ENCODE assay signal across 8 cellular contexts in the genomic region with DNA sequence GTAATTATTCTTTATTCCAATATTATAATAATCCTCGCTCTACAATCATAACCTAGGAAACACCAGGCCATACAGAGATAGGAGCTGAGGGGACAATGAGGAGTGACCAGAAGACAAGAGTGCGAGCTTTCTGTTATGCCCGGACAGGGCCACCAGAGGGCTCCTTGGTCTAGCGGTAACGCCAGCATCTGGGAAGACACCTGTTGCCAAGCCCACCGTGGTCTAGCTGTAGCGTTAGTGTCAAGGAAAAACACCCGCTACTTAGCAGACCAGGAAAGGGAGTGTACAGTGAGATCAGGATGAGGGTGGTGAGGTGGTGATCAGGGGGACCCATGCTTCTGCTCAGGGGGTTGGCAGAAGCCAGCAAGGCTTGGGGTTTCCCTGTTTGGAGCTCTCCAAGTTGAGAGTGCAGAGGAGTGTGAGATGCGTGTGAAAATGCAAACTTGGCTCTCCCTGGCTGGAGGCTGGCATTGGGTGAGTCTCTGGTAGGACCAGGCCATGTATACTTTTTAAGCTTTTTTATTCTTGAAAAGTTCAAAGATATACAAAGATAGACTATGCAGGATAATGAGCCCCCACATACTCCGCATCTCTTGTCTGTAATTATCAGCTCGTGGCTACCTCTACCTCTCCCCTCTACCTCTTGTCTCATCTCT. TPM values are rescaled to one million over a fixed set of nuclear protein-coding genes. Genes with fewer than 3 reads are reported as not detected.
DNase-seq lines count a peak whose midpoint lies in the region; ATAC-seq and TF ChIP-seq lines count a peak whose summit lies in the region.
"Not testable (repeated sequence)": the region's sequence is repeated elsewhere in the genome, so short reads cannot be mapped to it uniquely, and the experiment has no call there.

No MANE protein-coding gene starts in this region.

- H3K4me3 Mint-ChIP-seq in GM23338, result peak overlapping the region; percentile 48; the same call in 1 of the 3 replicates
- peak overlapping the region in 1 of 3 donors; percentile 20 for H3K4me3 Mint-ChIP-seq in T-cell
- H3K4me3 Mint-ChIP-seq in activated T-helper 2 cell treated with anti-CD3 and anti-CD28 coated beads, Interferon-gamma antibody, Interleukin-2, Interleukin-4, amounts not matched to agents 10 μg/mL and 5 μg/mL and 100 μg/mL, durations not matched to agents 14 hours and 24 hours and 36 hours (ENCODE audit: low read depth); dendritic cell treated with granulocyte-macrophage colony-stimulating factor and Interleukin-4, amounts not matched to agents 40 ng/mL and 50 ng/mL, for 4 days: not testable (repeated sequence)

- POLR2A ChIA-PET in T-cell (lab: Charles Lee), result not testable (repeated sequence)

- peak; percentile 55 for TF ChIP-seq RAD21 in neural cell (conservative IDR thresholded peaks at IDR 0.05)

- not testable (repeated sequence) for H3F3A ChIP-seq in GM23338 (replicated peaks; ENCODE audit: low read depth); neural cell (ENCODE audit: insufficient read depth, low read length, poor library complexity, severe bottlenecking)

- H3K4me3 ChIP-seq in GM23338; left ventricle myocardium inferior; neural cell (ENCODE audit: low read length): not testable (repeated sequence)

- not testable (repeated sequence) for H3K27ac ChIP-seq in 22Rv1; GM23338 (ENCODE audit: low read depth); left ventricle myocardium inferior (replicated peaks); neural cell (ENCODE audit: low read length)

- H3K9me3 Mint-ChIP-seq in GM23338; T-cell; activated T-helper 2 cell treated with anti-CD3 and anti-CD28 coated beads, Interferon-gamma antibody, Interleukin-2, Interleukin-4, amounts not matched to agents 10 μg/mL and 5 μg/mL and 100 μg/mL, durations not matched to agents 14 hours and 24 hours and 36 hours; dendritic cell treated with granulocyte-macrophage colony-stimulating factor and Interleukin-4, amounts not matched to agents 40 ng/mL and 50 ng/mL, for 4 days: not testable (repeated sequence)

- CTCF ChIA-PET in T-cell (lab: Charles Lee), result not testable (repeated sequence)

- H3K27ac Mint-ChIP-seq in GM23338; activated T-helper 2 cell treated with anti-CD3 and anti-CD28 coated beads, Interferon-gamma antibody, Interleukin-2, Interleukin-4, amounts not matched to agents 10 μg/mL and 5 μg/mL and 100 μg/mL, durations not matched to agents 14 hours and 24 hours and 36 hours: not testable (repeated sequence)
- peak overlapping the region; percentile 39 to 65 for H3K27ac Mint-ChIP-seq in T-cell
- H3K27ac Mint-ChIP-seq in dendritic cell treated with granulocyte-macrophage colony-stimulating factor and Interleukin-4, amounts not matched to agents 40 ng/mL and 50 ng/mL, for 4 days, result peak overlapping the region; percentile 50

- H3K27me3 Mint-ChIP-seq in GM23338 (ENCODE audit: insufficient read depth, low read depth, poor library complexity); T-cell; activated T-helper 2 cell treated with anti-CD3 and anti-CD28 coated beads, Interferon-gamma antibody, Interleukin-2, Interleukin-4, amounts not matched to agents 10 μg/mL and 5 μg/mL and 100 μg/mL, durations not matched to agents 14 hours and 24 hours and 36 hours (ENCODE audit: low read depth); dendritic cell treated with granulocyte-macrophage colony-stimulating factor and Interleukin-4, amounts not matched to agents 40 ng/mL and 50 ng/mL, for 4 days: not testable (repeated sequence)

- not testable (repeated sequence) for H3K36me3 Mint-ChIP-seq in GM23338 (ENCODE audit: low read depth); T-cell; activated T-helper 2 cell treated with anti-CD3 and anti-CD28 coated beads, Interferon-gamma antibody, Interleukin-2, Interleukin-4, amounts not matched to agents 10 μg/mL and 5 μg/mL and 100 μg/mL, durations not matched to agents 14 hours and 24 hours and 36 hours (ENCODE audit: low read depth); dendritic cell treated with granulocyte-macrophage colony-stimulating factor and Interleukin-4, amounts not matched to agents 40 ng/mL and 50 ng/mL, for 4 days (ENCODE audit: low read depth)

- H2AFZ ChIP-seq in GM23338; neural cell (ENCODE audit: low read depth, low read length): not testable (repeated sequence)

- H4K20me1 ChIP-seq in GM23338 (replicated peaks; ENCODE audit: insufficient read depth); neural cell (ENCODE audit: insufficient read depth): not testable (repeated sequence)

- TF ChIP-seq CTCF in 22Rv1 (IDR thresholded peaks at IDR 0.05) (peak; percentile 91), GM23338 (conservative IDR thresholded peaks at IDR 0.05; ENCODE audit: low read depth in 2 of 2) (peak; percentile 55 to 67), left ventricle myocardium inferior (IDR thresholded peaks at IDR 0.05; ENCODE audit: borderline replicate concordance) (peak; percentile 59), neural cell (IDR thresholded peaks at IDR 0.05; ENCODE audit: poor library complexity, severe bottlenecking) (peak; percentile 63)

- not testable (repeated sequence) for H3K36me3 ChIP-seq in GM23338 (ENCODE audit: insufficient read depth); left ventricle myocardium inferior; neural cell (ENCODE audit: insufficient read depth, low read length)

- H3K27me3 ChIP-seq in GM23338 (ENCODE audit: insufficient read depth); left ventricle myocardium inferior (ENCODE audit: low read depth); neural cell (ENCODE audit: insufficient read depth, low read depth, low read length): not testable (repeated sequence)

- TF ChIP-seq EP300 in neural cell (conservative IDR thresholded peaks at IDR 0.05; ENCODE audit: poor library complexity, severe bottlenecking), result not testable (repeated sequence)

- H3K4me1 Mint-ChIP-seq in GM23338; T-cell; activated T-helper 2 cell treated with anti-CD3 and anti-CD28 coated beads, Interferon-gamma antibody, Interleukin-2, Interleukin-4, amounts not matched to agents 10 μg/mL and 5 μg/mL and 100 μg/mL, durations not matched to agents 14 hours and 24 hours and 36 hours (ENCODE audit: low read depth); dendritic cell treated with granulocyte-macrophage colony-stimulating factor and Interleukin-4, amounts not matched to agents 40 ng/mL and 50 ng/mL, for 4 days (ENCODE audit: low read depth): not testable (repeated sequence)

- not testable (repeated sequence) for H3K4me2 ChIP-seq in GM23338; neural cell (ENCODE audit: low read length)

- intact Hi-C loops in activated T-helper 2 cell treated with anti-CD3 and anti-CD28 coated beads, Interferon-gamma antibody, Interleukin-2, Interleukin-4, amounts not matched to agents 10 μg/mL and 5 μg/mL and 100 μg/mL, durations not matched to agents 14 hours and 24 hours and 36 hours (cut with micrococcal nuclease); dendritic cell treated with granulocyte-macrophage colony-stimulating factor and Interleukin-4, amounts not matched to agents 40 ng/mL and 50 ng/mL, for 4 days (cut with micrococcal nuclease); left ventricle myocardium inferior (cut with micrococcal nuclease): not testable (repeated sequence)

- not testable (repeated sequence) for H3K79me2 ChIP-seq in GM23338 (replicated peaks; ENCODE audit: insufficient read depth); neural cell (replicated peaks; ENCODE audit: insufficient read depth, low read length)

- H3K9ac ChIP-seq in neural cell (ENCODE audit: low read length), result not testable (repeated sequence)

- peak; percentile 21 for ATAC-seq in GM23338
- not testable (repeated sequence) for ATAC-seq in T-cell (replicated peaks in 1 of 4)

- not testable (repeated sequence) for DNase-seq in GM23338 (ENCODE audit: low spot score)
- DNase-seq in T-cell (peak in 5 of 34 experiments; percentile 13 to 32 (median 15)), left ventricle myocardium inferior (peak; percentile 57)
- DNase-seq in activated T-helper 2 cell treated with anti-CD3 and anti-CD28 coated beads, Interferon-gamma antibody, Interleukin-2, Interleukin-4, amounts not matched to agents 10 μg/mL and 5 μg/mL and 100 μg/mL, durations not matched to agents 14 hours and 24 hours and 36 hours (ENCODE audit: low spot score), result peak; percentile 23
- peak; percentile 61 for DNase-seq in stimulated activated CD8-positive, alpha-beta memory T cell treated with anti-CD3 and anti-CD28 coated beads, Interleukin-4, amount 100 ng/mL, for 48 hours

- not testable (repeated sequence) for H3K9me3 ChIP-seq in left ventricle myocardium inferior (replicated peaks); neural cell (ENCODE audit: low read length)

- H3K4me1 ChIP-seq in GM23338 (ENCODE audit: insufficient read depth); left ventricle myocardium inferior: not testable (repeated sequence)

- not testable (repeated sequence) for H3K9me2 ChIP-seq in GM23338 (ENCODE audit: insufficient read depth); neural cell (ENCODE audit: insufficient read depth, low read length)

RNA-seq across cellular contexts. Expression of a gene that starts 1.4 kb away (rescaled TPM):
- 32.2 and 39.0 TPM in 2 replicates for total RNA-seq in GM23338 (2014; rRNA removed; shearing (Covaris generic))
- polyA plus RNA-seq in GM23338 (2016; fragmentation: Nextera tagmentation; extraction: Ambion mirVana) (167 and 190 TPM in 2 replicates), neural cell (42.6 and 52.9 TPM in 2 replicates)
- total RNA-seq in T-cell (10 to 100 TPM; 35.2 to 53.7 (median 42.3) TPM), left ventricle myocardium inferior (55.8 TPM)
- 46.8 and 52.2 TPM in 2 replicates for total RNA-seq in activated T-helper 2 cell treated with anti-CD3 and anti-CD28 coated beads, Interferon-gamma antibody, Interleukin-2, Interleukin-4, amounts not matched to agents 10 μg/mL and 5 μg/mL and 100 μg/mL, durations not matched to agents 14 hours and 24 hours and 36 hours
- polyA minus RNA-seq in neural cell, result 14.4 and 14.6 TPM in 2 replicates

RNA-seq across cellular contexts. Expression of a gene that starts 15.3 kb away (rescaled TPM):
- total RNA-seq in GM23338 (2014; rRNA removed; shearing (Covaris generic)), result 43.3 and 55.2 TPM in 2 replicates
- polyA plus RNA-seq in GM23338 (2016; fragmentation: Nextera tagmentation; extraction: Ambion mirVana), result 24.0 and 28.1 TPM in 2 replicates
- 10 to 100 TPM; 14.0 to 29.0 (median 23.9) TPM for total RNA-seq in T-cell
- total RNA-seq in activated T-helper 2 cell treated with anti-CD3 and anti-CD28 coated beads, Interferon-gamma antibody, Interleukin-2, Interleukin-4, amounts not matched to agents 10 μg/mL and 5 μg/mL and 100 μg/mL, durations not matched to agents 14 hours and 24 hours and 36 hours, result 21.8 and 22.0 TPM in 2 replicates
- 11.2 TPM for total RNA-seq in left ventricle myocardium inferior
- polyA plus RNA-seq in neural cell, result 85.5 and 108 TPM in 2 replicates
- polyA minus RNA-seq in neural cell, result 46.4 and 63.1 TPM in 2 replicates

RNA-seq across cellular contexts. Expression of a gene that starts 15.4 kb away (rescaled TPM):
- 31.0 and 45.0 TPM in 2 replicates for total RNA-seq in GM23338 (2014; rRNA removed; shearing (Covaris generic))
- polyA plus RNA-seq in GM23338 (2016; fragmentation: Nextera tagmentation; extraction: Ambion mirVana), result 17.7 and 20.0 TPM in 2 replicates
- total RNA-seq in T-cell, result 10 to 100 TPM in 3 of 5 donors, 1 to 10 TPM in 2; 5.6 to 13.5 (median 12.2) TPM
- total RNA-seq in activated T-helper 2 cell treated with anti-CD3 and anti-CD28 coated beads, Interferon-gamma antibody, Interleukin-2, Interleukin-4, amounts not matched to agents 10 μg/mL and 5 μg/mL and 100 μg/mL, durations not matched to agents 14 hours and 24 hours and 36 hours, result 8.9 and 10.0 TPM in 2 replicates
- 6.0 TPM for total RNA-seq in left ventricle myocardium inferior
- 27.2 and 28.2 TPM in 2 replicates for polyA plus RNA-seq in neural cell
- polyA minus RNA-seq in neural cell, result 23.1 and 26.2 TPM in 2 replicates

RNA-seq across cellular contexts. Expression of a gene that starts 37.5 kb away (rescaled TPM):
- 1.5 and 4.2 TPM in 2 replicates for total RNA-seq in GM23338 (2014; rRNA removed; shearing (Covaris generic))
- polyA plus RNA-seq in GM23338 (2016; fragmentation: Nextera tagmentation; extraction: Ambion mirVana), result 0.99 and 1.1 TPM in 2 replicates
- 10 to 100 TPM; 18.3 to 57.0 (median 43.0) TPM for total RNA-seq in T-cell
- total RNA-seq in activated T-helper 2 cell treated with anti-CD3 and anti-CD28 coated beads, Interferon-gamma antibody, Interleukin-2, Interleukin-4, amounts not matched to agents 10 μg/mL and 5 μg/mL and 100 μg/mL, durations not matched to agents 14 hours and 24 hours and 36 hours, result 17.1 and 20.3 TPM in 2 replicates
- 5.7 TPM for total RNA-seq in left ventricle myocardium inferior
- polyA plus RNA-seq in neural cell, result 31.9 and 43.0 TPM in 2 replicates
- polyA minus RNA-seq in neural cell, result 22.7 and 29.7 TPM in 2 replicates

RNA-seq across cellular contexts. Expression of a gene that starts 46.7 kb away (rescaled TPM):
- total RNA-seq in GM23338 (2014; rRNA removed; shearing (Covaris generic)), result 21.7 and 33.8 TPM in 2 replicates
- 6.6 and 8.6 TPM in 2 replicates for polyA plus RNA-seq in GM23338 (2016; fragmentation: Nextera tagmentation; extraction: Ambion mirVana)
- total RNA-seq in T-cell, result 10 to 100 TPM; 23.0 to 47.5 (median 37.8) TPM
- 53.5 and 53.8 TPM in 2 replicates for total RNA-seq in activated T-helper 2 cell treated with anti-CD3 and anti-CD28 coated beads, Interferon-gamma antibody, Interleukin-2, Interleukin-4, amounts not matched to agents 10 μg/mL and 5 μg/mL and 100 μg/mL, durations not matched to agents 14 hours and 24 hours and 36 hours
- total RNA-seq in left ventricle myocardium inferior, result 2.6 TPM
- 36.3 and 52.0 TPM in 2 replicates for polyA plus RNA-seq in neural cell
- polyA minus RNA-seq in neural cell, result 46.3 and 49.3 TPM in 2 replicates
